In the genomic region with DNA sequence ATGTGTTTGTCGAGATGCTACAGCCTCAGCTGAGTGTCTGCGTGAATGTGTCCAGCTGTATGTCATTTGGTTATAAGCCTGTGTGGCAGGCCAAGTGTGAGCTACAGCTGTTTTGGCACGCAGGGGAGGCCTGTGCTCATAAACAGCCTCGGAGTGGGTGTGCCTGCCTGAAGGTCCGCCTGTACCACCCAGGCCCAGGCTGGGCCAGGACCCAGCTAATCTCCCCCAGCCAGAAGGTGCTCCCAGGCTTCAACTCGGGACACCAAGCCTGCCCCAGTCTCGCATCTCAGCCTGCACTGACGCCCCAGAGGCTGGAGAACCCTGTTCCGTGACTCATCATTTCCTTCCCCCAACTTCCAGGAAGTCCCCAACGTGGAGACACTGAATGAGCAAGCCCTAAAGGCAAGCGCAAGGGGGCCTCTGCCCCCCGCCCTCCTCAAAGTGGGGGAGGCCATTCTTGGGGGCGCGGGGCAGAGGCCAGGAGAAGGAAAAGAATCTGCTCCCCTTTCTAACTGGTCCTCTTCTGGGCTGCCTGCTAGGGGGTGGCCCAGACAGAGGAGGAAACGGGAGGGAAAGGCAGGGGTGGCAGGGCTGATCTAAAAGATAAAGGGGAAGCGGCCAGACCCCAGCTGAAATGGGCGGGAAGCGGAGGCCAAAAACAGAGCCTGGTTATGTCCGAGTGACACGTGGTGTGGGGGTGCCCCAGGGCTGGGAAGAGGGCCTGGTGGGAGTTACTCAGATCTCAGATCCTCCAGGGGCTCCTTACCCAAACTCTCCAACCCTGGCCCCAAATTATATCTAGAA, we compare ENCODE assay signal across 8 cellular contexts. TPM values are rescaled to one million over a fixed set of nuclear protein-coding genes. Genes with fewer than 3 reads are reported as not detected.
A peak's percentile ranks its signal among the peaks of the same experiment; 100 is the strongest.
DNase-seq lines count a peak whose midpoint lies in the region; ATAC-seq and TF ChIP-seq lines count a peak whose summit lies in the region.

No MANE protein-coding gene starts in this region.

- intact Hi-C loops in OCI-LY7 (cut with micrococcal nuclease; ENCODE audit: unreplicated experiment): loop anchor here (2.0 to 5.0 kb wide), 2 partner anchors 38 to 69 kb away; a partner anchor contains a TSS

- no peak overlapping the region for H2AFZ ChIP-seq in OCI-LY7 (ENCODE audit: low read length)

- H4K20me1 ChIP-seq in OCI-LY7 (ENCODE audit: insufficient read depth, low read length): peaks cover 12% of the 10 kb centered on the region; the same call in 1 of the 2 replicates

- no peaks in the 10 kb centered on the region for H3K27me3 ChIP-seq in muscle layer of duodenum (ENCODE audit: low read depth, low read length)

- H3K79me2 ChIP-seq in OCI-LY7 (ENCODE audit: insufficient read depth, low read depth, low read length): peaks cover 69% of the 10 kb centered on the region

- CTCF ChIA-PET in OCI-LY7 (lab: Charles Lee; ENCODE audit: unreplicated experiment): interaction anchor here (0.6 kb wide), 1 partner anchor 28 kb away, joined by 3 read pairs; no protein-coding TSS in a partner anchor

- 0 out of 2 replicates have a peak, but pooled peaks have one; percentile 11 for TF ChIP-seq CTCF in OCI-LY7 (conservative IDR thresholded peaks at IDR 0.05; ENCODE audit: low read length)

- H3K4me3 ChIP-seq in OCI-LY7 (ENCODE audit: low read depth, low read length, poor library complexity, severe bottlenecking) (peak overlapping the region; percentile 87), muscle layer of duodenum (ENCODE audit: low read depth in 1 of 2, low read length in 2 of 2) (peak overlapping the region; percentile 79)

- peak; percentile 35 for ATAC-seq in HG02759 (IDR thresholded peaks at IDR 0.05; ENCODE audit: unreplicated experiment)
- no peak for ATAC-seq in HG02840 (IDR thresholded peaks at IDR 0.05; ENCODE audit: low FRiP score, unreplicated experiment)

- H3K4me2 ChIP-seq in OCI-LY7 (ENCODE audit: low read length): peak overlapping the region; percentile 74

- peak; percentile 96 for TF ChIP-seq POLR2A in erythroblast (IDR thresholded peaks at IDR 0.05; ENCODE audit: low read length)

- BruUV-seq in OCI-LY7 (replicated peaks; lab: Mats Ljungman, UMichigan): no TSS peak

- no peaks in the 10 kb centered on the region for H3K9me3 ChIP-seq in OCI-LY7 (ENCODE audit: low read length)
- H3K9me3 ChIP-seq in muscle layer of duodenum (ENCODE audit: control insufficient read depth in 1 of 2, low read length in 2 of 2): no peaks in the 10 kb centered on the region

- DNase-seq in DMS53 treated with DMSO at 0.1 percent for 48 hours (lab: John Stamatoyannopoulos, UW; ENCODE audit: unreplicated experiment) (peak; percentile 68), OCI-LY7 (ENCODE audit: low spot score) (peak; percentile 82), erythroblast (lab: John Stamatoyannopoulos, UW) (peak; percentile 99 to 100)
- DNase-seq in activated CD8-positive, alpha-beta memory T cell treated with anti-CD3 and anti-CD28 coated beads, Interleukin-2, amount 50 U/mL, for 4 hours: peak; percentile 82
- DNase-seq in stimulated activated CD8-positive, alpha-beta memory T cell treated with anti-CD3 and anti-CD28 coated beads, Interleukin-7, amount 100 ng/mL, for 48 hours (ENCODE audit: extremely low read depth in 1 of 2, low read depth in 1 of 2): peak; percentile 70 to 82

- no peaks in the 10 kb centered on the region for H3K9me2 ChIP-seq in OCI-LY7 (ENCODE audit: insufficient read depth, low read length)

- peaks cover 66% of the 10 kb centered on the region for H3K36me3 ChIP-seq in OCI-LY7 (ENCODE audit: insufficient read depth, low read length)
- H3K36me3 ChIP-seq in muscle layer of duodenum (ENCODE audit: control insufficient read depth in 1 of 2, insufficient read depth in 2 of 2, low read length in 2 of 2): peaks cover 3 to 8% of the 10 kb centered on the region in 2 donors

- H3K4me1 ChIP-seq in OCI-LY7 (ENCODE audit: insufficient read depth, low read length, poor library complexity, severe bottlenecking) (peaks cover 24% of the 10 kb centered on the region), muscle layer of duodenum (ENCODE audit: control insufficient read depth in 1 of 2, insufficient read depth in 2 of 2, low read length in 2 of 2) (peaks cover 9 to 24% of the 10 kb centered on the region in 2 donors)

- peak overlapping the region; percentile 90 for H3K27ac ChIP-seq in OCI-LY7 (ENCODE audit: low read depth, low read length, poor library complexity, severe bottlenecking)
- peak overlapping the region; percentile 94 for H3K27ac ChIP-seq in muscle layer of duodenum (ENCODE audit: low read length)

- POLR2A ChIA-PET in OCI-LY7 (lab: Charles Lee): interaction anchor here (0.5 to 1.1 kb wide), 3 partner anchors 35 to 262 kb away, joined by 3 to 4 read pairs (median 4); a partner anchor contains a TSS

RNA-seq across cellular contexts. Expression of a gene that starts 2.0 kb away (rescaled TPM):
- 111 and 145 TPM in 2 replicates for total RNA-seq in OCI-LY7 (2014; rRNA removed; shearing (Covaris generic))
- 161 and 167 TPM in 2 replicates for total RNA-seq in OCI-LY7 (2022)

RNA-seq across cellular contexts. Expression of a gene that starts 40.2 kb away (rescaled TPM):
- 77.8 and 115 TPM in 2 replicates for total RNA-seq in OCI-LY7 (2014; rRNA removed; shearing (Covaris generic))
- total RNA-seq in OCI-LY7 (2022): 68.0 and 77.3 TPM in 2 replicates

RNA-seq across cellular contexts. Expression of a gene that starts 40.6 kb away (rescaled TPM):
- total RNA-seq in OCI-LY7 (2014; rRNA removed; shearing (Covaris generic)): 15.5 and 24.6 TPM in 2 replicates
- 18.9 and 26.6 TPM in 2 replicates for total RNA-seq in OCI-LY7 (2022)
